19 cellular contexts compared by ENCODE assay signal in genomic region chr6:53104916-53105315, GRCh38. TPM values are rescaled to one million over a fixed set of nuclear protein-coding genes. Genes with fewer than 3 reads are reported as not detected.
A peak's percentile ranks its signal among the peaks of the same experiment; 100 is the strongest.
DNase-seq lines count a peak whose midpoint lies in the region; TF ChIP-seq lines count a peak whose summit lies in the region.
"Had no signal": no experiment of that assay in that cellular context is flagged by ENCODE, and none has a peak within 500 bp of the region (broad histone marks: within the 10 kb centered on the region; RNA-seq: fewer than 3 reads in every experiment).

No MANE protein-coding gene starts in this region.

- H3K4me3 ChIP-seq in endodermal cell (ENCODE audit: low read length) = no peak overlapping the region
- no peak overlapping the region for H3K4me3 ChIP-seq in WERI-Rb-1 (ENCODE audit: low read depth, low read length)
- H3K4me3 ChIP-seq: GM12878 had no signal

- peak; percentile 35 for DNase-seq in NCI-H69 (lab: John Stamatoyannopoulos, UW)
- DNase-seq in endodermal cell = peak; percentile 9
- peak; percentile 26 for DNase-seq in fibroblast of peridontal ligament (ENCODE audit: extremely low read depth)
- DNase-seq in MV-4-11 (lab: John Stamatoyannopoulos, UW) = no peak
- no peak for DNase-seq in WERI-Rb-1
- no peak for DNase-seq in HPDE6-E6E7 (ENCODE audit: extremely low spot score)
- DNase-seq: BE2C; C1 segment of cervical spinal cord; CD8-positive, alpha-beta memory T cell; DMS 273 treated with DMSO at 0.1 percent for 48 hours; DND-41; GOT3 had no signal

- H3K27ac ChIP-seq in endodermal cell (ENCODE audit: low read depth, low read length) (no peak overlapping the region), WERI-Rb-1 (no peak overlapping the region)
- H3K27ac ChIP-seq: HL-60 had no signal

- no peaks in the 10 kb centered on the region for H3K27me3 Mint-ChIP-seq in endodermal cell (ENCODE audit: insufficient read depth)
- H3K27me3 Mint-ChIP-seq: CD4-positive, CD25-positive, alpha-beta regulatory T cell; CD8-positive, alpha-beta memory T cell had no signal

- H3K27ac Mint-ChIP-seq in endodermal cell = no peak overlapping the region
- H3K27ac Mint-ChIP-seq: CD8-positive, alpha-beta memory T cell; HFFc6 had no signal

- no peak overlapping the region for H3K4me3 Mint-ChIP-seq in endodermal cell
- H3K4me3 Mint-ChIP-seq: CD4-positive, CD25-positive, alpha-beta regulatory T cell; CD8-positive, alpha-beta memory T cell; HFFc6 had no signal

- no peaks in the 10 kb centered on the region for H3K4me1 ChIP-seq in endodermal cell (ENCODE audit: control insufficient read depth, insufficient read depth, low read length)
- H3K4me1 ChIP-seq: BE2C had no signal

- H3K9me3 Mint-ChIP-seq in endodermal cell = no peaks in the 10 kb centered on the region
- H3K9me3 Mint-ChIP-seq: CD8-positive, alpha-beta memory T cell; HFFc6 had no signal

- no peaks in the 10 kb centered on the region for H3K27me3 ChIP-seq in endodermal cell (ENCODE audit: control insufficient read depth, insufficient read depth, low read length, poor library complexity, severe bottlenecking)
- H3K27me3 ChIP-seq in WERI-Rb-1 (ENCODE audit: insufficient read depth, low read depth, severe bottlenecking) = no peaks in the 10 kb centered on the region
- H3K27me3 ChIP-seq: BE2C had no signal

- peaks cover 7% of the 10 kb centered on the region for H3K36me3 Mint-ChIP-seq in endodermal cell (ENCODE audit: low read depth)

- peaks cover 7% of the 10 kb centered on the region for H3K36me3 ChIP-seq in endodermal cell (ENCODE audit: control insufficient read depth, insufficient read depth, low read length)
- H3K36me3 ChIP-seq in WERI-Rb-1 = peaks cover 22% of the 10 kb centered on the region

- peaks cover 1% of the 10 kb centered on the region for H3K4me1 Mint-ChIP-seq in endodermal cell
- H3K4me1 Mint-ChIP-seq: CD4-positive, CD25-positive, alpha-beta regulatory T cell; CD8-positive, alpha-beta memory T cell had no signal

- no peak for TF ChIP-seq CTCF in endodermal cell (conservative IDR thresholded peaks at IDR 0.05)
- TF ChIP-seq CTCF in WERI-Rb-1 (IDR thresholded peaks at IDR 0.05; ENCODE audit: low read depth, low read length) = no peak

- no peak overlapping the region for H3K9ac ChIP-seq in endodermal cell (ENCODE audit: extremely low read depth, low read length, poor library complexity, severe bottlenecking)

- H3K9me3 ChIP-seq in endodermal cell (ENCODE audit: control insufficient read depth, low read length) (no peaks in the 10 kb centered on the region), WERI-Rb-1 (ENCODE audit: severe bottlenecking) (no peaks in the 10 kb centered on the region)
- H3K9me3 ChIP-seq: BE2C had no signal

RNA-seq across cellular contexts. Expression of gene FBXO9, which starts 39.7 kb away (rescaled TPM):
- total RNA-seq in endodermal cell = 10 to 100 TPM; 49.6 to 65.3 TPM
- polyA plus RNA-seq in endodermal cell (2013, experiment 1 of 2) = 33.4 TPM
- polyA plus RNA-seq in endodermal cell (2013, experiment 2 of 2) = 27.3 TPM

RNA-seq across cellular contexts. Expression of gene CILK1, which starts 43.3 kb away (rescaled TPM):
- 1 to 10 TPM; 8.1 to 8.9 TPM for total RNA-seq in endodermal cell
- 12.4 TPM for polyA plus RNA-seq in endodermal cell (2013, experiment 1 of 2)
- 13.2 TPM for polyA plus RNA-seq in endodermal cell (2013, experiment 2 of 2)

RNA-seq across cellular contexts. Expression of gene GCM1, which starts 43.7 kb away (rescaled TPM):
- not detected for total RNA-seq in endodermal cell
- 0.07 TPM for polyA plus RNA-seq in endodermal cell (2013, experiment 1 of 2)
- polyA plus RNA-seq in endodermal cell (2013, experiment 2 of 2) = 0.08 TPM
- total RNA-seq: A172; CD8-positive, alpha-beta memory T cell; G401; H7; HFFc6 had no signal
- polyA plus RNA-seq: CD8-positive, alpha-beta memory T cell had no signal

Comparison
In these comparisons a context has a peak if more than half of its experiments do, and no peak if none do; other contexts are left out.
1. DNase-seq: peak in NCI-H69 (single experiment), endodermal cell (single experiment) and fibroblast of peridontal ligament (single experiment); none in MV-4-11 (single experiment), WERI-Rb-1 (single experiment) and HPDE6-E6E7 (single experiment).